In genomic region chr22:50415426-50415825, GRCh38 we compare ENCODE assay signal across 20 cellular contexts. TPM values are rescaled to one million over a fixed set of nuclear protein-coding genes. Genes with fewer than 3 reads are reported as not detected.
DNase-seq lines count a peak whose midpoint lies in the region; ATAC-seq and TF ChIP-seq lines count a peak whose summit lies in the region.
"Had no signal": no experiment of that assay in that cellular context is flagged by ENCODE, and none has a peak within 500 bp of the region (broad histone marks: within the 10 kb centered on the region; RNA-seq: fewer than 3 reads in every experiment).

No MANE protein-coding gene starts in this region.

- no peaks in the 10 kb centered on the region for H3K9me3 ChIP-seq in osteoblast (ENCODE audit: low read depth, low read length)
- H3K9me3 ChIP-seq: BE2C had no signal

- ATAC-seq in GM21447 (IDR thresholded peaks at IDR 0.05; ENCODE audit: unreplicated experiment) (no peak), GM18511 (IDR thresholded peaks at IDR 0.05; ENCODE audit: unreplicated experiment) (no peak), HG03571 (IDR thresholded peaks at IDR 0.05; ENCODE audit: unreplicated experiment) (no peak)
- ATAC-seq: GM12878 had no signal

- H3K4me3 Mint-ChIP-seq in dendritic cell treated with granulocyte-macrophage colony-stimulating factor and Interleukin-4, amounts not matched to agents 40 ng/mL and 50 ng/mL, for 4 days, result no peak overlapping the region
- H3K4me3 Mint-ChIP-seq: CD4-positive, CD25-positive, alpha-beta regulatory T cell; CD8-positive, alpha-beta memory T cell; HFFc6 had no signal

- peaks cover 3% of the 10 kb centered on the region for H3K4me1 ChIP-seq in osteoblast (ENCODE audit: insufficient read depth, low read length)
- H3K4me1 ChIP-seq: BE2C had no signal

- peak overlapping the region; percentile 92 for H3K27ac Mint-ChIP-seq in dendritic cell treated with granulocyte-macrophage colony-stimulating factor and Interleukin-4, amounts not matched to agents 40 ng/mL and 50 ng/mL, for 4 days
- H3K27ac Mint-ChIP-seq: CD4-positive, CD25-positive, alpha-beta regulatory T cell; HFFc6 had no signal

- H2AFZ ChIP-seq in osteoblast (ENCODE audit: low read length), result no peak overlapping the region
- H2AFZ ChIP-seq: GM23248 had no signal

- no peak for TF ChIP-seq CTCF in osteoblast (IDR thresholded peaks at IDR 0.05; ENCODE audit: extremely low read depth, low read depth, low read length)

- no peaks in the 10 kb centered on the region for H3K79me2 ChIP-seq in osteoblast (ENCODE audit: insufficient read depth, low read length)

- no peak overlapping the region for H3K4me2 ChIP-seq in osteoblast (ENCODE audit: insufficient read depth, low read length)

- H3K4me3 ChIP-seq in osteoblast (ENCODE audit: insufficient read depth, low read length), result no peak overlapping the region
- H3K4me3 ChIP-seq: GM12878, GM23248 had no signal

- H3K27ac ChIP-seq in angular gyrus (ENCODE audit: low read depth, low read length) (peak overlapping the region; percentile 67), osteoblast (ENCODE audit: low read depth, low read length) (no peak overlapping the region)
- H3K27ac ChIP-seq: GM23248 had no signal

- peaks cover 63% of the 10 kb centered on the region for H3K36me3 ChIP-seq in osteoblast (ENCODE audit: insufficient read depth, low read length)

- intact Hi-C loops in dendritic cell treated with granulocyte-macrophage colony-stimulating factor and Interleukin-4, amounts not matched to agents 40 ng/mL and 50 ng/mL, for 4 days (cut with micrococcal nuclease), result no loop called here

- H3K9me3 Mint-ChIP-seq in dendritic cell treated with granulocyte-macrophage colony-stimulating factor and Interleukin-4, amounts not matched to agents 40 ng/mL and 50 ng/mL, for 4 days, result no peaks in the 10 kb centered on the region
- H3K9me3 Mint-ChIP-seq: CD4-positive, CD25-positive, alpha-beta regulatory T cell; CD8-positive, alpha-beta memory T cell; HFFc6 had no signal

- DNase-seq in osteoblast (ENCODE audit: insufficient read length, low spot score, missing footprints), result peak; percentile 1
- DNase-seq: ACHN; BE2C; C1 segment of cervical spinal cord; CD4-positive, CD25-positive, alpha-beta regulatory T cell; CD8-positive, alpha-beta memory T cell; COR-L47; DMS 273 treated with DMSO at 0.1 percent for 48 hours; DMS53; DND-41; EL; GM23248; HCEC 1CT; HFFc6 had no signal

- H4K20me1 ChIP-seq in osteoblast (ENCODE audit: insufficient read depth, low read length), result peaks cover 3% of the 10 kb centered on the region

- H3K4me1 Mint-ChIP-seq in dendritic cell treated with granulocyte-macrophage colony-stimulating factor and Interleukin-4, amounts not matched to agents 40 ng/mL and 50 ng/mL, for 4 days (ENCODE audit: low read depth), result peaks cover 30% of the 10 kb centered on the region
- H3K4me1 Mint-ChIP-seq: CD4-positive, CD25-positive, alpha-beta regulatory T cell; CD8-positive, alpha-beta memory T cell had no signal

- H3K36me3 Mint-ChIP-seq in dendritic cell treated with granulocyte-macrophage colony-stimulating factor and Interleukin-4, amounts not matched to agents 40 ng/mL and 50 ng/mL, for 4 days (ENCODE audit: low read depth), result peaks cover 88% of the 10 kb centered on the region

- no peaks in the 10 kb centered on the region for H3K27me3 Mint-ChIP-seq in dendritic cell treated with granulocyte-macrophage colony-stimulating factor and Interleukin-4, amounts not matched to agents 40 ng/mL and 50 ng/mL, for 4 days
- H3K27me3 Mint-ChIP-seq: CD4-positive, CD25-positive, alpha-beta regulatory T cell; CD8-positive, alpha-beta memory T cell had no signal

- H3K27me3 ChIP-seq in osteoblast (ENCODE audit: insufficient read depth, low read length), result no peaks in the 10 kb centered on the region
- H3K27me3 ChIP-seq: BE2C had no signal

RNA-seq across cellular contexts. Expression of gene SBF1, which starts 59.4 kb away (rescaled TPM):
- total RNA-seq in osteoblast, result 74.3 and 93.0 TPM in 2 replicates
